In genomic region chr1:6209661-6210605, GRCh38 we compare ENCODE assay signal across 2 cellular contexts.
TF ChIP-seq lines count a peak whose summit lies in the region.

No MANE protein-coding gene starts in this region.

TF ChIP-seq in K562, 482 proteins besides CTCF, POLR2A, EP300 and RAD21 (continues in another document):
- 0 out of 2 replicates have a peak, but pooled peaks have one; percentile 30 for TF ChIP-seq MIER1 (IDR thresholded peaks at IDR 0.05; ENCODE audit: low read depth)
- TF ChIP-seq USF2 (CRISPR knock-in tag; IDR thresholded peaks at IDR 0.05) = no peak
- TF ChIP-seq ZNF165 (CRISPR knock-in tag; IDR thresholded peaks at IDR 0.05; ENCODE audit: borderline replicate concordance) = no peak
- no peak for TF ChIP-seq IRF2 (CRISPR knock-in tag; IDR thresholded peaks at IDR 0.05)
- TF ChIP-seq CCAR2 (IDR thresholded peaks at IDR 0.05; ENCODE audit: low read depth, low read length) = no peak
- TF ChIP-seq TAL1 (IDR thresholded peaks at IDR 0.05) = no peak
- no peak for TF ChIP-seq ZNF41 (CRISPR knock-in tag; conservative IDR thresholded peaks at IDR 0.05)
- no peak for TF ChIP-seq HDAC3 (IDR thresholded peaks at IDR 0.05; ENCODE audit: borderline replicate concordance, partially characterized antibody)
- no peak for TF ChIP-seq HMGN3 (IDR thresholded peaks at IDR 0.05; ENCODE audit: borderline replicate concordance, extremely low read depth, insufficient read length, low read depth, low read length)
- TF ChIP-seq ZBTB40 (IDR thresholded peaks at IDR 0.05) = no peak
- TF ChIP-seq ZBTB40 (CRISPR knock-in tag; IDR thresholded peaks at IDR 0.05) = no peak
- TF ChIP-seq TFAP4 (CRISPR knock-in tag; IDR thresholded peaks at IDR 0.05; ENCODE audit: borderline replicate concordance) = 0 out of 2 replicates have a peak, but pooled peaks have one; percentile 41
- TF ChIP-seq HNRNPUL1 (IDR thresholded peaks at IDR 0.05; ENCODE audit: low read length) = no peak
- no peak for TF ChIP-seq BRF1 (IDR thresholded peaks at IDR 0.05; ENCODE audit: borderline replicate concordance, extremely low read depth, insufficient read length)
- no peak for TF ChIP-seq ATF7 (IDR thresholded peaks at IDR 0.05)
- no peak for TF ChIP-seq FOXA1 (IDR thresholded peaks at IDR 0.05; ENCODE audit: borderline replicate concordance)
- no peak for TF ChIP-seq POLR3G (IDR thresholded peaks at IDR 0.05; ENCODE audit: extremely low read depth, insufficient read length, insufficient replicate concordance)
- TF ChIP-seq MYC (IDR thresholded peaks at IDR 0.05; ENCODE audit: low read depth, low read length) = no peak
- TF ChIP-seq MYC (CRISPR knock-in tag; IDR thresholded peaks at IDR 0.05; ENCODE audit: borderline replicate concordance, low read depth) = no peak
- TF ChIP-seq SMARCA5 (IDR thresholded peaks at IDR 0.05) = 0 out of 2 replicates have a peak, but pooled peaks have one; percentile 19
- TF ChIP-seq ZC3H4 (CRISPR knock-in tag; IDR thresholded peaks at IDR 0.05; ENCODE audit: borderline replicate concordance) = 0 out of 2 replicates have a peak, but pooled peaks have one; percentile 36
- TF ChIP-seq HDAC6 (IDR thresholded peaks at IDR 0.05; ENCODE audit: low read depth, low read length) = no peak
- TF ChIP-seq MTA3 (IDR thresholded peaks at IDR 0.05; ENCODE audit: borderline replicate concordance) = no peak

TF ChIP-seq in neural cell, 6 proteins besides CTCF, POLR2A, EP300 and RAD21:
- TF ChIP-seq EZH2 (IDR thresholded peaks at IDR 0.05; ENCODE audit: borderline replicate concordance, insufficient read depth, low read length, poor library complexity, severe bottlenecking) (no peak), REST (IDR thresholded peaks at IDR 0.05; ENCODE audit: borderline replicate concordance) (no peak), POLR2AphosphoS5 (IDR thresholded peaks at IDR 0.05) (no peak), TAF1 (IDR thresholded peaks at IDR 0.05; ENCODE audit: low read depth) (no peak), SMC3 (conservative IDR thresholded peaks at IDR 0.05; ENCODE audit: poor library complexity) (no peak), MXI1 (conservative IDR thresholded peaks at IDR 0.05; ENCODE audit: poor library complexity, severe bottlenecking) (no peak)
TF ChIP-seq in neural cell: peak in this region for 0.
